8 cellular contexts compared by ENCODE assay signal in genomic region chr6:42217165-42217522, GRCh38. TPM values are rescaled to one million over a fixed set of nuclear protein-coding genes. Genes with fewer than 3 reads are reported as not detected.
DNase-seq lines count a peak whose midpoint lies in the region; ATAC-seq and TF ChIP-seq lines count a peak whose summit lies in the region.

No MANE protein-coding gene starts in this region.

- peak overlapping the region; percentile 99 for H3K4me3 Mint-ChIP-seq in activated B cell treated with CpG ODN at 0.5 μM for 24 hours

- 0 out of 2 replicates have a peak, but pooled peaks cover 2% of the 10 kb centered on the region for H3K4me1 ChIP-seq in iPS DF 6.9 (ENCODE audit: control insufficient read depth, insufficient read depth, low read length)
- peaks cover 13 to 59% (median 34%) of the 10 kb centered on the region in 6 donors for H3K4me1 ChIP-seq in spleen

- DNase-seq in HL-60 (ENCODE audit: low read depth in 1 of 2, low spot score in 1 of 2): peak in 1 of 2 experiments; percentile 5
- DNase-seq in activated B cell treated with CpG ODN at 0.5 μM for 24 hours: no peak
- DNase-seq in iPS DF 6.9 (ENCODE audit: low read depth, low spot score): no peak
- no peak for DNase-seq in spleen
- DNase-seq in KG1 (lab: John Stamatoyannopoulos, UW): no peak
- no peak for DNase-seq in HuH-7 (ENCODE audit: low spot score)
- no peak for DNase-seq in ACHN

- WGBS in iPS DF 6.9 (ENCODE audit: insufficient coverage, insufficient read length): no CpG with 5 or more reads among the region's 6 CpGs
- 3 to 7% (median 4%) methylated on average over 6 of the region's 6 CpGs for WGBS in spleen, 5 donors

- no peaks in the 10 kb centered on the region for H3K9me3 ChIP-seq in iPS DF 6.9 (ENCODE audit: control insufficient read depth, insufficient read depth, low read length)
- no peaks in the 10 kb centered on the region for H3K9me3 ChIP-seq in spleen

- ATAC-seq in activated B cell treated with CpG ODN at 0.5 μM for 24 hours (ENCODE audit: low read depth) (no peak), GM19397 (IDR thresholded peaks at IDR 0.05; ENCODE audit: unreplicated experiment) (no peak)

- H3K27me3 ChIP-seq in HL-60 (ENCODE audit: insufficient read depth, poor library complexity, severe bottlenecking) (no peaks in the 10 kb centered on the region), iPS DF 6.9 (ENCODE audit: control insufficient read depth, insufficient read depth, low read length) (no peaks in the 10 kb centered on the region), spleen (replicated peaks in 1 of 7) (no peaks in the 10 kb centered on the region)

- H3K4me3 ChIP-seq in HL-60 (replicated peaks; ENCODE audit: insufficient read depth, low read length): peak overlapping the region; percentile 66
- H3K4me3 ChIP-seq in iPS DF 6.9 (ENCODE audit: low read length): peak overlapping the region; percentile 94; the same call in 1 of the 2 replicates
- H3K4me3 ChIP-seq in spleen: peak overlapping the region; percentile 66 to 85 (median 75)

- peaks cover 26% of the 10 kb centered on the region for H3K36me3 Mint-ChIP-seq in activated B cell treated with CpG ODN at 0.5 μM for 24 hours (ENCODE audit: low read depth)

- H3K27me3 Mint-ChIP-seq in activated B cell treated with CpG ODN at 0.5 μM for 24 hours: no peaks in the 10 kb centered on the region

- H3K36me3 ChIP-seq in iPS DF 6.9 (ENCODE audit: control insufficient read depth, insufficient read depth, low read length) (no peaks in the 10 kb centered on the region), spleen (peaks cover 2 to 21% (median 17%) of the 10 kb centered on the region in 6 donors)

- in situ Hi-C loops in ACHN (cut with HindIII; ENCODE audit: low pct_ligation_motif_present, low pct_unique_long_range_greater_than_20kb, low sequenced_read_pairs): no loop called here

- CTCF ChIA-PET in activated B cell treated with CpG ODN at 0.5 μM for 24 hours (lab: Charles Lee): interaction anchor here (0.8 to 1.5 kb wide), 6 partner anchors 10 to 330 kb away, joined by 3 to 7 read pairs (median 4); partner anchors contain the start of genes BYSL and MED20

- H3K9me3 Mint-ChIP-seq in activated B cell treated with CpG ODN at 0.5 μM for 24 hours: no peaks in the 10 kb centered on the region

- H3K27ac ChIP-seq in HL-60 (replicated peaks) (peak overlapping the region; percentile 80), iPS DF 6.9 (ENCODE audit: low read length) (no peak overlapping the region), spleen (peak overlapping the region; percentile 58 to 87 (median 78))

- POLR2A ChIA-PET in activated B cell treated with CpG ODN at 0.5 μM for 24 hours (lab: Charles Lee): interaction anchor here (0.6 to 1.8 kb wide), 10 partner anchors 10 to 511 kb away, joined by 3 to 7 read pairs (median 3); partner anchors contain the start of genes TAF8, TOMM6 and UBR2

- intact Hi-C loops in activated B cell treated with CpG ODN at 0.5 μM for 24 hours (cut with micrococcal nuclease): loop anchor here (1.0 to 10.0 kb wide), 10 partner anchors 113 to 675 kb away; partner anchors contain the start of genes BYSL, MED20, RPL7L1 and TFEB
- intact Hi-C loops in spleen (cut with DNase I; ENCODE audit: low total_unique reads): no loop called here

- peaks cover 30% of the 10 kb centered on the region for H3K4me1 Mint-ChIP-seq in activated B cell treated with CpG ODN at 0.5 μM for 24 hours

- TF ChIP-seq CTCF in HL-60 (IDR thresholded peaks at IDR 0.05; ENCODE audit: insufficient read depth, low read length): no peak
- TF ChIP-seq CTCF in activated B cell treated with CpG ODN at 0.5 μM for 24 hours (IDR thresholded peaks at IDR 0.05): no peak
- peak in 1 of 11 experiments; percentile 4 for TF ChIP-seq CTCF in spleen (IDR thresholded peaks at IDR 0.05 in 8 of 11, conservative IDR thresholded peaks at IDR 0.05 in 3 of 11)

- no peak for TF ChIP-seq POLR2A in spleen (IDR thresholded peaks at IDR 0.05)

- peak overlapping the region; percentile 95 for H3K27ac Mint-ChIP-seq in activated B cell treated with CpG ODN at 0.5 μM for 24 hours

RNA-seq across cellular contexts. Expression of gene MRPS10, which starts 0.5 kb away (rescaled TPM):
- total RNA-seq in activated B cell treated with CpG ODN at 0.5 μM for 24 hours (35.7 and 37.0 TPM in 2 replicates), spleen (10 to 100 TPM; 25.1 to 32.3 (median 27.7) TPM)
- polyA plus RNA-seq in spleen: 10 to 100 TPM; 17.2 to 26.1 (median 18.0) TPM

RNA-seq across cellular contexts. Expression of gene GUCA1B, which starts 22.4 kb away (rescaled TPM):
- total RNA-seq in activated B cell treated with CpG ODN at 0.5 μM for 24 hours (2.0 and 2.1 TPM in 2 replicates), spleen (1 to 10 TPM; 1.2 to 2.6 (median 1.9) TPM)
- polyA plus RNA-seq in spleen: under 1 TPM; 0.70 to 0.87 (median 0.83) TPM

RNA-seq across cellular contexts. Expression of gene GUCA1A, which starts 44.0 kb away (rescaled TPM):
- total RNA-seq in activated B cell treated with CpG ODN at 0.5 μM for 24 hours (not detected in 2 replicates), spleen (not detected)
- polyA plus RNA-seq in spleen: under 1 TPM in 1 of 3 donors, not detected in 2; 0.11 TPM
